ENCODE assay signal across 1 cellular context in the genomic region with DNA sequence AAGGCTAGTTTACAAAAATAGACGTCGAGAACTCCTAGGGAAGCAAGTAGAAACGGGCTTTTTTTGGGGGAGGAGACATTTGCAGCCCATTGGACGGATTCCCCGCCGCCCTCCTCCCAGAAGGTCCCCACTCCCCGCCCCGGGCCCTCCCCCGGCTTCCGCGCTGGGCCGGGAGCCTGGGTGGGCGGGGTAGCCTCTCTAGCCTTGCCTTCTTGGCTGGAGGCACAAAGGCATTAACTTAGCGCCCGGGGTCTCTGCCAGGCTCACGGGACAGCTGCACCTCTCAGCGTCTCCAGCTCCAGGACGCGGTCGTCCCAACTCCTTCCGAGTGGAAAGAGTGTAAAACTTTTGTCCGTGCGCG.
TF ChIP-seq lines count a peak whose summit lies in the region.

A gene with protein sequence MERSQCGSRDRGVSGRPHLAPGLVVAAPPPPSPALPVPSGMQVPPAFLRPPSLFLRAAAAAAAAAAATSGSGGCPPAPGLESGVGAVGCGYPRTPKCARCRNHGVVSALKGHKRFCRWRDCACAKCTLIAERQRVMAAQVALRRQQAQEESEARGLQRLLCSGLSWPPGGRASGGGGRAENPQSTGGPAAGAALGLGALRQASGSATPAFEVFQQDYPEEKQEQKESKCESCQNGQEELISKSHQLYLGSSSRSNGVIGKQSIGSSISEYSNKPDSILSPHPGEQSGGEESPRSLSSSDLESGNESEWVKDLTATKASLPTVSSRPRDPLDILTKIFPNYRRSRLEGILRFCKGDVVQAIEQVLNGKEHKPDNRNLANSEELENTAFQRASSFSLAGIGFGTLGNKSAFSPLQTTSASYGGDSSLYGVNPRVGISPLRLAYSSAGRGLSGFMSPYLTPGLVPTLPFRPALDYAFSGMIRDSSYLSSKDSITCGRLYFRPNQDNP (plus strand): TSS at position 236 of the 361 bp plus-strand sequence. CDS start 242 bp downstream, outside the sequence.

TF ChIP-seq in HepG2, 621 proteins besides CTCF, POLR2A, EP300 and RAD21 (continued from another document):
- TF ChIP-seq, protein P1, sequence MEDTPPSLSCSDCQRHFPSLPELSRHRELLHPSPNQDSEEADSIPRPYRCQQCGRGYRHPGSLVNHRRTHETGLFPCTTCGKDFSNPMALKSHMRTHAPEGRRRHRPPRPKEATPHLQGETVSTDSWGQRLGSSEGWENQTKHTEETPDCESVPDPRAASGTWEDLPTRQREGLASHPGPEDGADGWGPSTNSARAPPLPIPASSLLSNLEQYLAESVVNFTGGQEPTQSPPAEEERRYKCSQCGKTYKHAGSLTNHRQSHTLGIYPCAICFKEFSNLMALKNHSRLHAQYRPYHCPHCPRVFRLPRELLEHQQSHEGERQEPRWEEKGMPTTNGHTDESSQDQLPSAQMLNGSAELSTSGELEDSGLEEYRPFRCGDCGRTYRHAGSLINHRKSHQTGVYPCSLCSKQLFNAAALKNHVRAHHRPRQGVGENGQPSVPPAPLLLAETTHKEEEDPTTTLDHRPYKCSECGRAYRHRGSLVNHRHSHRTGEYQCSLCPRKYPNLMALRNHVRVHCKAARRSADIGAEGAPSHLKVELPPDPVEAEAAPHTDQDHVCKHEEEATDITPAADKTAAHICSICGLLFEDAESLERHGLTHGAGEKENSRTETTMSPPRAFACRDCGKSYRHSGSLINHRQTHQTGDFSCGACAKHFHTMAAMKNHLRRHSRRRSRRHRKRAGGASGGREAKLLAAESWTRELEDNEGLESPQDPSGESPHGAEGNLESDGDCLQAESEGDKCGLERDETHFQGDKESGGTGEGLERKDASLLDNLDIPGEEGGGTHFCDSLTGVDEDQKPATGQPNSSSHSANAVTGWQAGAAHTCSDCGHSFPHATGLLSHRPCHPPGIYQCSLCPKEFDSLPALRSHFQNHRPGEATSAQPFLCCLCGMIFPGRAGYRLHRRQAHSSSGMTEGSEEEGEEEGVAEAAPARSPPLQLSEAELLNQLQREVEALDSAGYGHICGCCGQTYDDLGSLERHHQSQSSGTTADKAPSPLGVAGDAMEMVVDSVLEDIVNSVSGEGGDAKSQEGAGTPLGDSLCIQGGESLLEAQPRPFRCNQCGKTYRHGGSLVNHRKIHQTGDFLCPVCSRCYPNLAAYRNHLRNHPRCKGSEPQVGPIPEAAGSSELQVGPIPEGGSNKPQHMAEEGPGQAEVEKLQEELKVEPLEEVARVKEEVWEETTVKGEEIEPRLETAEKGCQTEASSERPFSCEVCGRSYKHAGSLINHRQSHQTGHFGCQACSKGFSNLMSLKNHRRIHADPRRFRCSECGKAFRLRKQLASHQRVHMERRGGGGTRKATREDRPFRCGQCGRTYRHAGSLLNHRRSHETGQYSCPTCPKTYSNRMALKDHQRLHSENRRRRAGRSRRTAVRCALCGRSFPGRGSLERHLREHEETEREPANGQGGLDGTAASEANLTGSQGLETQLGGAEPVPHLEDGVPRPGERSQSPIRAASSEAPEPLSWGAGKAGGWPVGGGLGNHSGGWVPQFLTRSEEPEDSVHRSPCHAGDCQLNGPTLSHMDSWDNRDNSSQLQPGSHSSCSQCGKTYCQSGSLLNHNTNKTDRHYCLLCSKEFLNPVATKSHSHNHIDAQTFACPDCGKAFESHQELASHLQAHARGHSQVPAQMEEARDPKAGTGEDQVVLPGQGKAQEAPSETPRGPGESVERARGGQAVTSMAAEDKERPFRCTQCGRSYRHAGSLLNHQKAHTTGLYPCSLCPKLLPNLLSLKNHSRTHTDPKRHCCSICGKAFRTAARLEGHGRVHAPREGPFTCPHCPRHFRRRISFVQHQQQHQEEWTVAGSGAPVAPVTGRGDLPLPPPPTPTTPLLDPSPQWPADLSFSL (CRISPR knock-in tag; IDR thresholded peaks at IDR 0.05), result no peak
- TF ChIP-seq MBNL3 (CRISPR knock-in tag; conservative IDR thresholded peaks at IDR 0.05), result no peak
- TF ChIP-seq ZBTB7A (CRISPR knock-in tag; IDR thresholded peaks at IDR 0.05), result no peak
- TF ChIP-seq, protein P2, sequence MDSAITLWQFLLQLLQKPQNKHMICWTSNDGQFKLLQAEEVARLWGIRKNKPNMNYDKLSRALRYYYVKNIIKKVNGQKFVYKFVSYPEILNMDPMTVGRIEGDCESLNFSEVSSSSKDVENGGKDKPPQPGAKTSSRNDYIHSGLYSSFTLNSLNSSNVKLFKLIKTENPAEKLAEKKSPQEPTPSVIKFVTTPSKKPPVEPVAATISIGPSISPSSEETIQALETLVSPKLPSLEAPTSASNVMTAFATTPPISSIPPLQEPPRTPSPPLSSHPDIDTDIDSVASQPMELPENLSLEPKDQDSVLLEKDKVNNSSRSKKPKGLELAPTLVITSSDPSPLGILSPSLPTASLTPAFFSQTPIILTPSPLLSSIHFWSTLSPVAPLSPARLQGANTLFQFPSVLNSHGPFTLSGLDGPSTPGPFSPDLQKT (CRISPR knock-in tag; IDR thresholded peaks at IDR 0.05; ENCODE audit: borderline replicate concordance), result no peak
- TF ChIP-seq ADNP (CRISPR knock-in tag; IDR thresholded peaks at IDR 0.05), result no peak
- no peak for TF ChIP-seq ATF7-NPFF (CRISPR knock-in tag; IDR thresholded peaks at IDR 0.05; ENCODE audit: low read depth)
- no peak for TF ChIP-seq ZNF841 (CRISPR knock-in tag; IDR thresholded peaks at IDR 0.05; ENCODE audit: borderline replicate concordance)
- TF ChIP-seq, protein P3, sequence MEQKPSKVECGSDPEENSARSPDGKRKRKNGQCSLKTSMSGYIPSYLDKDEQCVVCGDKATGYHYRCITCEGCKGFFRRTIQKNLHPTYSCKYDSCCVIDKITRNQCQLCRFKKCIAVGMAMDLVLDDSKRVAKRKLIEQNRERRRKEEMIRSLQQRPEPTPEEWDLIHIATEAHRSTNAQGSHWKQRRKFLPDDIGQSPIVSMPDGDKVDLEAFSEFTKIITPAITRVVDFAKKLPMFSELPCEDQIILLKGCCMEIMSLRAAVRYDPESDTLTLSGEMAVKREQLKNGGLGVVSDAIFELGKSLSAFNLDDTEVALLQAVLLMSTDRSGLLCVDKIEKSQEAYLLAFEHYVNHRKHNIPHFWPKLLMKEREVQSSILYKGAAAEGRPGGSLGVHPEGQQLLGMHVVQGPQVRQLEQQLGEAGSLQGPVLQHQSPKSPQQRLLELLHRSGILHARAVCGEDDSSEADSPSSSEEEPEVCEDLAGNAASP (CRISPR knock-in tag; IDR thresholded peaks at IDR 0.05; ENCODE audit: borderline replicate concordance), result no peak
- TF ChIP-seq KAT8 (CRISPR knock-in tag; IDR thresholded peaks at IDR 0.05), result no peak
- no peak for TF ChIP-seq PRMT3 (CRISPR knock-in tag; IDR thresholded peaks at IDR 0.05; ENCODE audit: borderline replicate concordance, low read depth)
- TF ChIP-seq PRPF4 (IDR thresholded peaks at IDR 0.05; ENCODE audit: low read depth, low read length, poor library complexity, severe bottlenecking), result no peak
- no peak for TF ChIP-seq SOX13 (IDR thresholded peaks at IDR 0.05)
- TF ChIP-seq SOX13 (CRISPR knock-in tag; conservative IDR thresholded peaks at IDR 0.05 in 1 of 2, IDR thresholded peaks at IDR 0.05 in 1 of 2), result no peak
- no peak for TF ChIP-seq SOX6 (IDR thresholded peaks at IDR 0.05)
- no peak for TF ChIP-seq SOX6 (CRISPR knock-in tag; IDR thresholded peaks at IDR 0.05)
- no peak for TF ChIP-seq RBFOX2 (IDR thresholded peaks at IDR 0.05; ENCODE audit: low read depth, low read length)
